ENCODE assay signal across 20 cellular contexts in the genomic region with DNA sequence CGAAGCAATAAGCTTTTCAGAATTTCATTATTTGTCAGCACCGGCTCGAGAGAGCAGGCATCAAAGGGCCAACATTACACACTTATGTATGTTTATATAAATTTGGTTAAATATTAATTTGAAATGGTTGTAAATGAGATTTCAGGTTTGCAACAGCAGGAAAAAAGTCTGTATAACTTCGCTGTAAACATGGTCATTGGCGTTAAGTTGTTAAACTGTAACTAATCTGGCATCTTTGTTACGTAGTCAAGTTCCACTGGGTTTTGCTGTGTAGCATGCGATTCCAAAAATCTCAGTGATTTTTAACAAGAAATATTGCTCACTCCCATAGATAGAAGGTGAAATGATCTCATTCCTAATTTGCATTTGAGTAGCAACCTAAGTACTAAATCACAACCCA.
A peak's percentile ranks its signal among the peaks of the same experiment; 100 is the strongest.
DNase-seq lines count a peak whose midpoint lies in the region; ATAC-seq and TF ChIP-seq lines count a peak whose summit lies in the region.
"Had no signal": no experiment of that assay in that cellular context is flagged by ENCODE, and none has a peak within 500 bp of the region (broad histone marks: within the 10 kb centered on the region; RNA-seq: fewer than 3 reads in every experiment).

No MANE protein-coding gene starts in this region.

- intact Hi-C loops in Calu3 (cut with micrococcal nuclease; ENCODE audit: unreplicated experiment): loop anchor here (10.0 kb wide), 1 partner anchor 73 kb away; no protein-coding TSS in a partner anchor
- intact Hi-C loops in Right ventricle myocardium superior (cut with DNase I): no loop called here

- H3K27me3 Mint-ChIP-seq in Calu3 (ENCODE audit: unreplicated experiment): no peaks in the 10 kb centered on the region

- H3K9me3 Mint-ChIP-seq in Calu3 (ENCODE audit: low read depth, unreplicated experiment): peaks cover 4% of the 10 kb centered on the region

- TF ChIP-seq CTCF in Calu3 (IDR thresholded peaks at IDR 0.05; ENCODE audit: unreplicated experiment): no peak
- no peak for TF ChIP-seq CTCF in astrocyte of the cerebellum (IDR thresholded peaks at IDR 0.05; ENCODE audit: low read depth, low read length, missing control alignments)

- no peak for ATAC-seq in Right ventricle myocardium superior (ENCODE audit: poor library complexity)
- ATAC-seq in esophagus mucosa: no peak
- ATAC-seq in HG03439 (IDR thresholded peaks at IDR 0.05; ENCODE audit: unreplicated experiment): no peak

- no peak for DNase-seq in Calu3
- DNase-seq in astrocyte of the cerebellum (ENCODE audit: low read depth): peak; percentile 94
- peak; percentile 83 for DNase-seq in kidney tubule cell (ENCODE audit: low spot score)
- DNase-seq in renal cortical epithelial cell (ENCODE audit: low read depth): peak; percentile 99
- no peak for DNase-seq in cerebellar nuclear complex (lab: John Stamatoyannopoulos, UW)
- no peak for DNase-seq in Right ventricle myocardium superior
- DNase-seq: activated CD4-positive, alpha-beta T cell treated with anti-CD3 and anti-CD28 coated beads, Interleukin-2, amount 50 U/mL, for 1 hour; activated CD8-positive, alpha-beta memory T cell treated with anti-CD3 and anti-CD28 coated beads, Interleukin-2, amount 50 U/mL, for 48 hours; activated gamma-delta T cell treated with Interleukin-2 at 50 U/mL for 16 hours; cortex of kidney; erythroblast; GM23248; mammary epithelial cell; NCI-H146; NK-92 treated with Interleukin-12 subunit alpha and Interleukin-12 subunit beta, amount 100 ng/mL, for 24 hours; stimulated activated naive CD4-positive, alpha-beta T cell; T-helper 1 cell had no signal

- no TSS peak for BruUV-seq in Calu3 (replicated peaks; lab: Mats Ljungman, UMichigan)

- no peak overlapping the region for H3K4me3 ChIP-seq in astrocyte of the cerebellum (ENCODE audit: low read depth, low read length)
- H3K4me3 ChIP-seq: GM23248, tibial nerve had no signal

- H3K4me3 Mint-ChIP-seq in Calu3 (ENCODE audit: low read depth, unreplicated experiment): peak overlapping the region; percentile 19

- in situ Hi-C loops in astrocyte of the cerebellum (cut with HindIII; ENCODE audit: low sequenced_read_pairs): loop anchor here (5.0 kb wide), 1 partner anchor 76 kb away; no protein-coding TSS in a partner anchor

- no peaks in the 10 kb centered on the region for H3K36me3 Mint-ChIP-seq in Calu3 (ENCODE audit: insufficient read depth, unreplicated experiment)

- H3K27ac Mint-ChIP-seq in Calu3 (ENCODE audit: unreplicated experiment): peak overlapping the region; percentile 61

- CTCF ChIA-PET in Calu3 (lab: Charles Lee): interaction anchor here (0.6 kb wide), 1 partner anchor 83 kb away, joined by 3 read pairs; no protein-coding TSS in a partner anchor

- peaks cover 29% of the 10 kb centered on the region for H3K4me1 Mint-ChIP-seq in Calu3 (ENCODE audit: low read depth, unreplicated experiment)

Comparison
In these comparisons a context has a peak if more than half of its experiments do, and no peak if none do; other contexts are left out.
1. DNase-seq: peak in astrocyte of the cerebellum (single experiment), kidney tubule cell (single experiment) and renal cortical epithelial cell (single experiment); none in Calu3 (single experiment), cerebellar nuclear complex (0 of 2) and Right ventricle myocardium superior (single experiment).